Comparison of ENCODE assay signal across 23 cellular contexts in genomic region chr3:15723624-15723884, GRCh38.
"Had no signal": no experiment of that assay in that cellular context is flagged by ENCODE, and none has a peak within 500 bp of the region (broad histone marks: within the 10 kb centered on the region; RNA-seq: fewer than 3 reads in every experiment).

No MANE protein-coding gene starts in this region.

- DNase-seq: effector memory CD8-positive, alpha-beta T cell; foreskin fibroblast; gastrocnemius medialis; mucosa of descending colon; naive thymus-derived CD4-positive, alpha-beta T cell; sigmoid colon; stimulated activated CD4-positive, alpha-beta T cell treated with anti-CD3 and anti-CD28 coated beads, Interleukin-2, amount 100 ng/mL, for 24 hours; stimulated activated CD4-positive, alpha-beta T cell treated with anti-CD3 and anti-CD28 coated beads, Interleukin-4, amount 100 ng/mL, for 24 hours; transverse colon; upper lobe of right lung; uterus had no signal

- FAIRE-seq: keratinocyte had no signal

- H3K9ac ChIP-seq: neural progenitor cell had no signal

- H3K4me3 ChIP-seq: coronary artery, gastrocnemius medialis, lung, mucosa of descending colon, neural progenitor cell, prostate gland, right atrium auricular region, sigmoid colon, thoracic aorta, transverse colon, upper lobe of right lung, uterus had no signal

- H3K27me3 Mint-ChIP-seq: effector memory CD8-positive, alpha-beta T cell; memory B cell; naive thymus-derived CD4-positive, alpha-beta T cell; stimulated activated memory B cell treated with anti-CD40 and anti-IgM and Interleukin-4, amounts not matched to agents 10 μg/mL and 1 μg/mL and 100 μg/mL, for 72 hours; stimulated activated naive CD8-positive, alpha-beta T cell treated with anti-CD3 and anti-CD28 coated beads, Interleukin-15, Interleukin-2, amounts not matched to agents 100 ng/mL and 50 ng/mL, for 24 hours had no signal

- H3K4me1 Mint-ChIP-seq: memory B cell had no signal

- ATAC-seq: effector memory CD8-positive, alpha-beta T cell; gastrocnemius medialis; mucosa of descending colon; naive thymus-derived CD4-positive, alpha-beta T cell; stimulated activated memory B cell treated with anti-CD40 and anti-IgM and Interleukin-4, amounts not matched to agents 10 μg/mL and 1 μg/mL and 100 μg/mL, for 72 hours; upper lobe of right lung had no signal

- H3K27ac ChIP-seq: coronary artery, gastrocnemius medialis, neural progenitor cell, prostate gland, right atrium auricular region, sigmoid colon, thoracic aorta, transverse colon, upper lobe of right lung, uterus had no signal

- H3K4me2 ChIP-seq: neural progenitor cell had no signal

- H3K4me3 Mint-ChIP-seq: effector memory CD8-positive, alpha-beta T cell; memory B cell; mesothelial cell of epicardium; naive thymus-derived CD4-positive, alpha-beta T cell; nephron; neural progenitor cell; stimulated activated memory B cell treated with anti-CD40 and anti-IgM and Interleukin-4, amounts not matched to agents 10 μg/mL and 1 μg/mL and 100 μg/mL, for 72 hours; stimulated activated naive CD8-positive, alpha-beta T cell treated with anti-CD3 and anti-CD28 coated beads, Interleukin-15, Interleukin-2, amounts not matched to agents 100 ng/mL and 50 ng/mL, for 24 hours had no signal

- H3K9me3 Mint-ChIP-seq: effector memory CD8-positive, alpha-beta T cell; memory B cell; naive thymus-derived CD4-positive, alpha-beta T cell; nephron; neural progenitor cell; stimulated activated memory B cell treated with anti-CD40 and anti-IgM and Interleukin-4, amounts not matched to agents 10 μg/mL and 1 μg/mL and 100 μg/mL, for 72 hours; stimulated activated naive CD8-positive, alpha-beta T cell treated with anti-CD3 and anti-CD28 coated beads, Interleukin-15, Interleukin-2, amounts not matched to agents 100 ng/mL and 50 ng/mL, for 24 hours had no signal

- H3K4me1 ChIP-seq: prostate gland, right atrium auricular region, transverse colon, upper lobe of right lung, uterus had no signal

- H2AFZ ChIP-seq: neural progenitor cell had no signal

- H3K9me3 ChIP-seq: gastrocnemius medialis, mucosa of descending colon, prostate gland, right atrium auricular region, sigmoid colon, thoracic aorta, transverse colon, upper lobe of right lung, uterus had no signal

- H3K27me3 ChIP-seq: gastrocnemius medialis, neural progenitor cell, right atrium auricular region, sigmoid colon, transverse colon, upper lobe of right lung, uterus had no signal

- H3K27ac Mint-ChIP-seq: memory B cell; mesothelial cell of epicardium; naive thymus-derived CD4-positive, alpha-beta T cell; nephron; neural progenitor cell; stimulated activated memory B cell treated with anti-CD40 and anti-IgM and Interleukin-4, amounts not matched to agents 10 μg/mL and 1 μg/mL and 100 μg/mL, for 72 hours; stimulated activated naive CD8-positive, alpha-beta T cell treated with anti-CD3 and anti-CD28 coated beads, Interleukin-15, Interleukin-2, amounts not matched to agents 100 ng/mL and 50 ng/mL, for 24 hours had no signal

- H3K36me3 ChIP-seq: prostate gland, uterus had no signal
